Comparison of ENCODE assay signal across 8 cellular contexts in genomic region chr6:26659360-26660095, GRCh38. TPM values are rescaled to one million over a fixed set of nuclear protein-coding genes. Genes with fewer than 3 reads are reported as not detected.
DNase-seq lines count a peak whose midpoint lies in the region; ATAC-seq and TF ChIP-seq lines count a peak whose summit lies in the region.
"Not testable (repeated sequence)": the region's sequence is repeated elsewhere in the genome, so short reads cannot be mapped to it uniquely, and the experiment has no call there.

ZNF322 (minus strand) TSS chr6:26659746; CDS start chr6:26638553, 21,193 bp downstream.

- peak within 1 kb of the TSS; percentile 82 for H3K4me3 Mint-ChIP-seq in activated T-cell treated with anti-CD3 and anti-CD28 coated beads, Interleukin-2, amount 50 U/mL, for 24 hours

- peaks cover 21% of the 10 kb centered on the region; the same call in 1 of the 2 replicates for H3K36me3 ChIP-seq in PC-9 (ENCODE audit: low read depth)
- not testable (repeated sequence) for H3K36me3 ChIP-seq in esophagus (ENCODE audit: control insufficient read depth in 2 of 2, insufficient read depth in 2 of 2, low read length in 1 of 2); mucosa of stomach (ENCODE audit: control insufficient read depth, insufficient read depth, low read length)

- intact Hi-C loops in PC-9 (cut with micrococcal nuclease; ENCODE audit: unreplicated experiment): not testable (repeated sequence)

- peak within 1 kb of the TSS; percentile 68 for H3K27ac Mint-ChIP-seq in activated T-cell treated with anti-CD3 and anti-CD28 coated beads, Interleukin-2, amount 50 U/mL, for 24 hours

- peak within 1 kb of the TSS; percentile 90 for H3K9ac ChIP-seq in mucosa of stomach (ENCODE audit: low read length)

- ATAC-seq in GM21619 (IDR thresholded peaks at IDR 0.05; ENCODE audit: unreplicated experiment): peak; percentile 99

- H4K20me1 ChIP-seq in PC-9 (ENCODE audit: insufficient read depth): not testable (repeated sequence)

- H2AFZ ChIP-seq in PC-9: peak within 1 kb of the TSS; percentile 99

- not testable (repeated sequence) for BruUV-seq in PC-9 (replicated peaks; lab: Mats Ljungman, UMichigan)

- peaks cover 32% of the 10 kb centered on the region for H3K36me3 Mint-ChIP-seq in activated T-cell treated with anti-CD3 and anti-CD28 coated beads, Interleukin-2, amount 50 U/mL, for 24 hours (ENCODE audit: low read depth)

- H3K4me1 ChIP-seq in PC-9 (replicated peaks; ENCODE audit: insufficient read depth): peaks cover 13% of the 10 kb centered on the region
- not testable (repeated sequence) for H3K4me1 ChIP-seq in esophagus (ENCODE audit: control insufficient read depth in 2 of 2, insufficient read depth in 2 of 2, low read length in 1 of 2); mucosa of stomach (ENCODE audit: control insufficient read depth, insufficient read depth, low read length)

- WGBS in esophagus, 2 donors: 0 to 2% methylated on average over 43 to 49 of the region's 50 CpGs

- DNase-seq in DMS153 (lab: John Stamatoyannopoulos, UW) (peak; percentile 88), PC-9 (peak; percentile 83 to 94)
- peak; percentile 83 for DNase-seq in Jurkat, Clone E6-1 (ENCODE audit: low read depth, low spot score)
- DNase-seq in activated T-cell treated with anti-CD3 and anti-CD28 coated beads, Interleukin-2, amount 50 U/mL, for 24 hours: peak; percentile 92
- DNase-seq in stimulated activated CD8-positive, alpha-beta memory T cell treated with anti-CD3 and anti-CD28 coated beads, Interleukin-7, amount 100 ng/mL, for 1 hour (ENCODE audit: low read depth in 2 of 2): peak; percentile 69 to 79

- not testable (repeated sequence) for H3K9me3 ChIP-seq in PC-9 (ENCODE audit: insufficient read depth, low read depth); esophagus (ENCODE audit: control insufficient read depth in 2 of 2, insufficient read depth in 1 of 2, low read depth in 1 of 2, low read length in 1 of 2); mucosa of stomach (ENCODE audit: control insufficient read depth, low read length)

- H3K4me3 ChIP-seq in Jurkat, Clone E6-1 (ENCODE audit: low read length): peak within 1 kb of the TSS; percentile 68
- H3K4me3 ChIP-seq in PC-9 (peak within 1 kb of the TSS; percentile 76), esophagus (ENCODE audit: low read depth in 1 of 2, low read length in 2 of 2) (peak within 1 kb of the TSS; percentile 56 to 81), mucosa of stomach (ENCODE audit: low read length) (peak within 1 kb of the TSS; percentile 77)

- TF ChIP-seq CTCF in PC-9 (conservative IDR thresholded peaks at IDR 0.05): not testable (repeated sequence)

- not testable (repeated sequence) for H3K9me3 Mint-ChIP-seq in activated T-cell treated with anti-CD3 and anti-CD28 coated beads, Interleukin-2, amount 50 U/mL, for 24 hours

- H3K27ac ChIP-seq in PC-9 (peak within 1 kb of the TSS; percentile 56; the same call in 1 of the 2 replicates), esophagus (ENCODE audit: low read depth in 2 of 2, low read length in 1 of 2) (peak within 1 kb of the TSS; percentile 61 to 93)

- H3K9me2 ChIP-seq in PC-9 (ENCODE audit: insufficient read depth): not testable (repeated sequence)

- peaks cover 39% of the 10 kb centered on the region for H3K4me1 Mint-ChIP-seq in activated T-cell treated with anti-CD3 and anti-CD28 coated beads, Interleukin-2, amount 50 U/mL, for 24 hours (ENCODE audit: low read depth)

- CTCF ChIA-PET in PC-9 (lab: Charles Lee): not testable (repeated sequence)

- not testable (repeated sequence) for H3F3A ChIP-seq in PC-9 (ENCODE audit: insufficient read depth, low read depth)

- peaks cover 28% of the 10 kb centered on the region for H3K27me3 Mint-ChIP-seq in activated T-cell treated with anti-CD3 and anti-CD28 coated beads, Interleukin-2, amount 50 U/mL, for 24 hours

- H3K79me2 ChIP-seq in PC-9 (ENCODE audit: low read depth): peaks cover 31% of the 10 kb centered on the region

- peak within 1 kb of the TSS; percentile 93 for H3K4me2 ChIP-seq in PC-9

- peaks cover 12% of the 10 kb centered on the region; the same call in 1 of the 2 replicates for H3K27me3 ChIP-seq in PC-9 (ENCODE audit: insufficient read depth, low read depth)
- H3K27me3 ChIP-seq in esophagus (ENCODE audit: control insufficient read depth in 1 of 2, insufficient read depth in 2 of 2, low read length in 2 of 2); mucosa of stomach (ENCODE audit: control insufficient read depth, insufficient read depth, low read length): not testable (repeated sequence)

- POLR2A ChIA-PET in PC-9 (lab: Charles Lee; ENCODE audit: unreplicated experiment): not testable (repeated sequence)

RNA-seq across cellular contexts. Expression of gene ZNF322, which starts in this region (rescaled TPM):
- 13.7 TPM for polyA plus RNA-seq in Jurkat, Clone E6-1 (2012; ENCODE audit: insufficient read depth, insufficient read length)
- 23.0 and 28.2 TPM in 2 replicates for total RNA-seq in PC-9 (2021)
- 1 to 10 TPM; 3.0 to 3.2 TPM for polyA plus RNA-seq in esophagus

Comparison
In these comparisons a context has a peak if more than half of its experiments do, and no peak if none do; other contexts are left out.
1. Peak in every context shown above with its lines: DNase-seq, ATAC-seq, H3K4me3 ChIP-seq and H3K27ac ChIP-seq.